In the genomic region with DNA sequence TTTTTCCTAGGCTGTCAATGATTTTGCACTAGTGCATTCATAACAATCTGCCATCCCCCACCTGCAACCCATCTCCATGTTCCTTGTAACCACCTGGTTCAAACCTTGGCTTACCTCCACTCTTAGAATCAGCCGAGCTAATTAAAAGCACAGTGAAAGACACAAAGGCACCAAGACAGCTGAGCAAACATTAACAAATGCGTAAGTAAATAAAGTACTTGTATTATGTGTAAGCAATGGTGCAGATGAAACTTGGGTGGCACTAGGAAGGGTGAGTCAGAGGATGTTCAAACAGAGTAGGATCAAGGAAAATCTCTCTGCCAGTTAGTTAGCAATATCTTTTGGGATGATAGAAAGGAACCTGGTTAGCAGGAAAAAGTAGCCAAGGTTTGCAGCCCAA, we compare ENCODE assay signal across 1 cellular context.
A peak's percentile ranks its signal among the peaks of the same experiment; 100 is the strongest.
TF ChIP-seq lines count a peak whose summit lies in the region.

No MANE protein-coding gene starts in this region.

TF ChIP-seq in HepG2, 621 proteins besides CTCF, POLR2A, EP300 and RAD21 (continued from another document and continues in another):
- TF ChIP-seq, protein P1, sequence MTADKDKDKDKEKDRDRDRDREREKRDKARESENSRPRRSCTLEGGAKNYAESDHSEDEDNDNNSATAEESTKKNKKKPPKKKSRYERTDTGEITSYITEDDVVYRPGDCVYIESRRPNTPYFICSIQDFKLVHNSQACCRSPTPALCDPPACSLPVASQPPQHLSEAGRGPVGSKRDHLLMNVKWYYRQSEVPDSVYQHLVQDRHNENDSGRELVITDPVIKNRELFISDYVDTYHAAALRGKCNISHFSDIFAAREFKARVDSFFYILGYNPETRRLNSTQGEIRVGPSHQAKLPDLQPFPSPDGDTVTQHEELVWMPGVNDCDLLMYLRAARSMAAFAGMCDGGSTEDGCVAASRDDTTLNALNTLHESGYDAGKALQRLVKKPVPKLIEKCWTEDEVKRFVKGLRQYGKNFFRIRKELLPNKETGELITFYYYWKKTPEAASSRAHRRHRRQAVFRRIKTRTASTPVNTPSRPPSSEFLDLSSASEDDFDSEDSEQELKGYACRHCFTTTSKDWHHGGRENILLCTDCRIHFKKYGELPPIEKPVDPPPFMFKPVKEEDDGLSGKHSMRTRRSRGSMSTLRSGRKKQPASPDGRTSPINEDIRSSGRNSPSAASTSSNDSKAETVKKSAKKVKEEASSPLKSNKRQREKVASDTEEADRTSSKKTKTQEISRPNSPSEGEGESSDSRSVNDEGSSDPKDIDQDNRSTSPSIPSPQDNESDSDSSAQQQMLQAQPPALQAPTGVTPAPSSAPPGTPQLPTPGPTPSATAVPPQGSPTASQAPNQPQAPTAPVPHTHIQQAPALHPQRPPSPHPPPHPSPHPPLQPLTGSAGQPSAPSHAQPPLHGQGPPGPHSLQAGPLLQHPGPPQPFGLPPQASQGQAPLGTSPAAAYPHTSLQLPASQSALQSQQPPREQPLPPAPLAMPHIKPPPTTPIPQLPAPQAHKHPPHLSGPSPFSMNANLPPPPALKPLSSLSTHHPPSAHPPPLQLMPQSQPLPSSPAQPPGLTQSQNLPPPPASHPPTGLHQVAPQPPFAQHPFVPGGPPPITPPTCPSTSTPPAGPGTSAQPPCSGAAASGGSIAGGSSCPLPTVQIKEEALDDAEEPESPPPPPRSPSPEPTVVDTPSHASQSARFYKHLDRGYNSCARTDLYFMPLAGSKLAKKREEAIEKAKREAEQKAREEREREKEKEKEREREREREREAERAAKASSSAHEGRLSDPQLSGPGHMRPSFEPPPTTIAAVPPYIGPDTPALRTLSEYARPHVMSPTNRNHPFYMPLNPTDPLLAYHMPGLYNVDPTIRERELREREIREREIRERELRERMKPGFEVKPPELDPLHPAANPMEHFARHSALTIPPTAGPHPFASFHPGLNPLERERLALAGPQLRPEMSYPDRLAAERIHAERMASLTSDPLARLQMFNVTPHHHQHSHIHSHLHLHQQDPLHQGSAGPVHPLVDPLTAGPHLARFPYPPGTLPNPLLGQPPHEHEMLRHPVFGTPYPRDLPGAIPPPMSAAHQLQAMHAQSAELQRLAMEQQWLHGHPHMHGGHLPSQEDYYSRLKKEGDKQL (CRISPR knock-in tag; IDR thresholded peaks at IDR 0.05; ENCODE audit: low read depth), result peak; percentile 81; the same call in 1 of the 2 replicates
- TF ChIP-seq ZBTB3 (CRISPR knock-in tag; IDR thresholded peaks at IDR 0.05; ENCODE audit: borderline replicate concordance, low read depth) (no peak), ZC3H13 (CRISPR knock-in tag; IDR thresholded peaks at IDR 0.05) (no peak), NFE2 (CRISPR knock-in tag; IDR thresholded peaks at IDR 0.05) (no peak), ZNF652 (CRISPR knock-in tag; IDR thresholded peaks at IDR 0.05; ENCODE audit: borderline replicate concordance, low read depth) (peak; percentile 25; the same call in 1 of the 2 replicates), NFYB (CRISPR knock-in tag; IDR thresholded peaks at IDR 0.05) (no peak), BCL6 (CRISPR knock-in tag; IDR thresholded peaks at IDR 0.05) (peak; percentile 65), RARG (CRISPR knock-in tag; IDR thresholded peaks at IDR 0.05; ENCODE audit: low read depth) (no peak), HES4 (CRISPR knock-in tag; IDR thresholded peaks at IDR 0.05; ENCODE audit: borderline replicate concordance) (no peak), RFX5 (IDR thresholded peaks at IDR 0.05; ENCODE audit: low read depth, low read length) (no peak), TGIF2 (CRISPR knock-in tag; IDR thresholded peaks at IDR 0.05) (no peak), GABPB1 (CRISPR knock-in tag; IDR thresholded peaks at IDR 0.05) (no peak; the same call in 1 of the 2 replicates), ZNF329 (CRISPR knock-in tag; IDR thresholded peaks at IDR 0.05; ENCODE audit: low read depth) (no peak), ZNF484 (CRISPR knock-in tag; IDR thresholded peaks at IDR 0.05; ENCODE audit: borderline replicate concordance, low read depth) (no peak), TBP (CRISPR knock-in tag; IDR thresholded peaks at IDR 0.05) (no peak), ZNF713 (CRISPR knock-in tag; IDR thresholded peaks at IDR 0.05) (no peak), ZNF557 (CRISPR knock-in tag; IDR thresholded peaks at IDR 0.05) (no peak), ISX (CRISPR knock-in tag; conservative IDR thresholded peaks at IDR 0.05) (no peak), TARDBP (CRISPR knock-in tag; IDR thresholded peaks at IDR 0.05) (no peak), HMG20A (CRISPR knock-in tag; IDR thresholded peaks at IDR 0.05; ENCODE audit: borderline replicate concordance) (peak; percentile 87; the same call in 1 of the 2 replicates), ZNF10 (CRISPR knock-in tag; IDR thresholded peaks at IDR 0.05; ENCODE audit: borderline replicate concordance, low read depth) (no peak), ZFP41 (CRISPR knock-in tag; IDR thresholded peaks at IDR 0.05; ENCODE audit: borderline replicate concordance) (no peak), KDM6A (CRISPR knock-in tag; IDR thresholded peaks at IDR 0.05; ENCODE audit: low read depth) (peak; percentile 66; the same call in 1 of the 2 replicates), ZNF263 (CRISPR knock-in tag; IDR thresholded peaks at IDR 0.05) (no peak), ETV5 (CRISPR knock-in tag; IDR thresholded peaks at IDR 0.05; ENCODE audit: borderline replicate concordance) (peak; percentile 57; the same call in 1 of the 2 replicates), NFKBIZ (CRISPR knock-in tag; IDR thresholded peaks at IDR 0.05) (0 out of 2 replicates have a peak, but pooled peaks have one; percentile 37), AGO1 (IDR thresholded peaks at IDR 0.05; ENCODE audit: low read depth, low read length, poor library complexity, severe bottlenecking) (no peak), IRF2 (CRISPR knock-in tag; IDR thresholded peaks at IDR 0.05) (peak; percentile 61; the same call in 1 of the 2 replicates)
- TF ChIP-seq, protein P2, sequence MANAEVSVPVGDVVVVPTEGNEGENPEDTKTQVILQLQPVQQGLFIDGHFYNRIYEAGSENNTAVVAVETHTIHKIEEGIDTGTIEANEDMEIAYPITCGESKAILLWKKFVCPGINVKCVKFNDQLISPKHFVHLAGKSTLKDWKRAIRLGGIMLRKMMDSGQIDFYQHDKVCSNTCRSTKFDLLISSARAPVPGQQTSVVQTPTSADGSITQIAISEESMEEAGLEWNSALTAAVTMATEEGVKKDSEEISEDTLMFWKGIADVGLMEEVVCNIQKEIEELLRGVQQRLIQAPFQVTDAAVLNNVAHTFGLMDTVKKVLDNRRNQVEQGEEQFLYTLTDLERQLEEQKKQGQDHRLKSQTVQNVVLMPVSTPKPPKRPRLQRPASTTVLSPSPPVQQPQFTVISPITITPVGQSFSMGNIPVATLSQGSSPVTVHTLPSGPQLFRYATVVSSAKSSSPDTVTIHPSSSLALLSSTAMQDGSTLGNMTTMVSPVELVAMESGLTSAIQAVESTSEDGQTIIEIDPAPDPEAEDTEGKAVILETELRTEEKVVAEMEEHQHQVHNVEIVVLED (CRISPR knock-in tag; IDR thresholded peaks at IDR 0.05; ENCODE audit: borderline replicate concordance), result 0 out of 2 replicates have a peak, but pooled peaks have one; percentile 56
- TF ChIP-seq, protein P3, sequence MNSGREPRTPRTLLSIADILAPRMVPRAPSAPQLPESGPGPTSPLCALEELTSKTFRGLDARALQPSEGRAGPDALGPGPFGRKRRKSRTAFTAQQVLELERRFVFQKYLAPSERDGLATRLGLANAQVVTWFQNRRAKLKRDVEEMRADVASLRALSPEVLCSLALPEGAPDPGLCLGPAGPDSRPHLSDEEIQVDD (CRISPR knock-in tag; IDR thresholded peaks at IDR 0.05; ENCODE audit: borderline replicate concordance), result no peak
- TF ChIP-seq, protein P4, sequence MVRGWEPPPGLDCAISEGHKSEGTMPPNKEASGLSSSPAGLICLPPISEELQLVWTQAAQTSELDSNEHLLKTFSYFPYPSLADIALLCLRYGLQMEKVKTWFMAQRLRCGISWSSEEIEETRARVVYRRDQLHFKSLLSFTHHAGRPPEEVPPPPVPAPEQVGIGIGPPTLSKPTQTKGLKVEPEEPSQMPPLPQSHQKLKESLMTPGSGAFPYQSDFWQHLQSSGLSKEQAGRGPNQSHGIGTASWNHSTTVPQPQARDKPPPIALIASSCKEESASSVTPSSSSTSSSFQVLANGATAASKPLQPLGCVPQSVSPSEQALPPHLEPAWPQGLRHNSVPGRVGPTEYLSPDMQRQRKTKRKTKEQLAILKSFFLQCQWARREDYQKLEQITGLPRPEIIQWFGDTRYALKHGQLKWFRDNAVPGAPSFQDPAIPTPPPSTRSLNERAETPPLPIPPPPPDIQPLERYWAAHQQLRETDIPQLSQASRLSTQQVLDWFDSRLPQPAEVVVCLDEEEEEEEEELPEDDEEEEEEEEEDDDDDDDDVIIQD (CRISPR knock-in tag; IDR thresholded peaks at IDR 0.05; ENCODE audit: low read depth), result peak; percentile 49; the same call in 1 of the 2 replicates
- TF ChIP-seq, protein P5, sequence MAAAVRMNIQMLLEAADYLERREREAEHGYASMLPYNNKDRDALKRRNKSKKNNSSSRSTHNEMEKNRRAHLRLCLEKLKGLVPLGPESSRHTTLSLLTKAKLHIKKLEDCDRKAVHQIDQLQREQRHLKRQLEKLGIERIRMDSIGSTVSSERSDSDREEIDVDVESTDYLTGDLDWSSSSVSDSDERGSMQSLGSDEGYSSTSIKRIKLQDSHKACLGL (CRISPR knock-in tag; IDR thresholded peaks at IDR 0.05), result no peak
- TF ChIP-seq, protein P6, sequence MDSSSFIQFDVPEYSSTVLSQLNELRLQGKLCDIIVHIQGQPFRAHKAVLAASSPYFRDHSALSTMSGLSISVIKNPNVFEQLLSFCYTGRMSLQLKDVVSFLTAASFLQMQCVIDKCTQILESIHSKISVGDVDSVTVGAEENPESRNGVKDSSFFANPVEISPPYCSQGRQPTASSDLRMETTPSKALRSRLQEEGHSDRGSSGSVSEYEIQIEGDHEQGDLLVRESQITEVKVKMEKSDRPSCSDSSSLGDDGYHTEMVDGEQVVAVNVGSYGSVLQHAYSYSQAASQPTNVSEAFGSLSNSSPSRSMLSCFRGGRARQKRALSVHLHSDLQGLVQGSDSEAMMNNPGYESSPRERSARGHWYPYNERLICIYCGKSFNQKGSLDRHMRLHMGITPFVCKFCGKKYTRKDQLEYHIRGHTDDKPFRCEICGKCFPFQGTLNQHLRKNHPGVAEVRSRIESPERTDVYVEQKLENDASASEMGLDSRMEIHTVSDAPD (CRISPR knock-in tag; IDR thresholded peaks at IDR 0.05), result no peak
- TF ChIP-seq, protein P7, sequence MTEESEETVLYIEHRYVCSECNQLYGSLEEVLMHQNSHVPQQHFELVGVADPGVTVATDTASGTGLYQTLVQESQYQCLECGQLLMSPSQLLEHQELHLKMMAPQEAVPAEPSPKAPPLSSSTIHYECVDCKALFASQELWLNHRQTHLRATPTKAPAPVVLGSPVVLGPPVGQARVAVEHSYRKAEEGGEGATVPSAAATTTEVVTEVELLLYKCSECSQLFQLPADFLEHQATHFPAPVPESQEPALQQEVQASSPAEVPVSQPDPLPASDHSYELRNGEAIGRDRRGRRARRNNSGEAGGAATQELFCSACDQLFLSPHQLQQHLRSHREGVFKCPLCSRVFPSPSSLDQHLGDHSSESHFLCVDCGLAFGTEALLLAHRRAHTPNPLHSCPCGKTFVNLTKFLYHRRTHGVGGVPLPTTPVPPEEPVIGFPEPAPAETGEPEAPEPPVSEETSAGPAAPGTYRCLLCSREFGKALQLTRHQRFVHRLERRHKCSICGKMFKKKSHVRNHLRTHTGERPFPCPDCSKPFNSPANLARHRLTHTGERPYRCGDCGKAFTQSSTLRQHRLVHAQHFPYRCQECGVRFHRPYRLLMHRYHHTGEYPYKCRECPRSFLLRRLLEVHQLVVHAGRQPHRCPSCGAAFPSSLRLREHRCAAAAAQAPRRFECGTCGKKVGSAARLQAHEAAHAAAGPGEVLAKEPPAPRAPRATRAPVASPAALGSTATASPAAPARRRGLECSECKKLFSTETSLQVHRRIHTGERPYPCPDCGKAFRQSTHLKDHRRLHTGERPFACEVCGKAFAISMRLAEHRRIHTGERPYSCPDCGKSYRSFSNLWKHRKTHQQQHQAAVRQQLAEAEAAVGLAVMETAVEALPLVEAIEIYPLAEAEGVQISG (CRISPR knock-in tag; IDR thresholded peaks at IDR 0.05), result no peak
- TF ChIP-seq, protein P8, sequence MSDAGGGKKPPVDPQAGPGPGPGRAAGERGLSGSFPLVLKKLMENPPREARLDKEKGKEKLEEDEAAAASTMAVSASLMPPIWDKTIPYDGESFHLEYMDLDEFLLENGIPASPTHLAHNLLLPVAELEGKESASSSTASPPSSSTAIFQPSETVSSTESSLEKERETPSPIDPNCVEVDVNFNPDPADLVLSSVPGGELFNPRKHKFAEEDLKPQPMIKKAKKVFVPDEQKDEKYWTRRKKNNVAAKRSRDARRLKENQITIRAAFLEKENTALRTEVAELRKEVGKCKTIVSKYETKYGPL (CRISPR knock-in tag; IDR thresholded peaks at IDR 0.05), result no peak
- TF ChIP-seq, protein P9, sequence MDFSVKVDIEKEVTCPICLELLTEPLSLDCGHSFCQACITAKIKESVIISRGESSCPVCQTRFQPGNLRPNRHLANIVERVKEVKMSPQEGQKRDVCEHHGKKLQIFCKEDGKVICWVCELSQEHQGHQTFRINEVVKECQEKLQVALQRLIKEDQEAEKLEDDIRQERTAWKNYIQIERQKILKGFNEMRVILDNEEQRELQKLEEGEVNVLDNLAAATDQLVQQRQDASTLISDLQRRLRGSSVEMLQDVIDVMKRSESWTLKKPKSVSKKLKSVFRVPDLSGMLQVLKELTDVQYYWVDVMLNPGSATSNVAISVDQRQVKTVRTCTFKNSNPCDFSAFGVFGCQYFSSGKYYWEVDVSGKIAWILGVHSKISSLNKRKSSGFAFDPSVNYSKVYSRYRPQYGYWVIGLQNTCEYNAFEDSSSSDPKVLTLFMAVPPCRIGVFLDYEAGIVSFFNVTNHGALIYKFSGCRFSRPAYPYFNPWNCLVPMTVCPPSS (IDR thresholded peaks at IDR 0.05), result no peak
- TF ChIP-seq, protein P10, sequence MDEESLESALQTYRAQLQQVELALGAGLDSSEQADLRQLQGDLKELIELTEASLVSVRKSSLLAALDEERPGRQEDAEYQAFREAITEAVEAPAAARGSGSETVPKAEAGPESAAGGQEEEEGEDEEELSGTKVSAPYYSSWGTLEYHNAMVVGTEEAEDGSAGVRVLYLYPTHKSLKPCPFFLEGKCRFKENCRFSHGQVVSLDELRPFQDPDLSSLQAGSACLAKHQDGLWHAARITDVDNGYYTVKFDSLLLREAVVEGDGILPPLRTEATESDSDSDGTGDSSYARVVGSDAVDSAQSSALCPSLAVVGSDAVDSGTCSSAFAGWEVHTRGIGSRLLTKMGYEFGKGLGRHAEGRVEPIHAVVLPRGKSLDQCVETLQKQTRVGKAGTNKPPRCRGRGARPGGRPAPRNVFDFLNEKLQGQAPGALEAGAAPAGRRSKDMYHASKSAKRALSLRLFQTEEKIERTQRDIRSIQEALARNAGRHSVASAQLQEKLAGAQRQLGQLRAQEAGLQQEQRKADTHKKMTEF (CRISPR knock-in tag; IDR thresholded peaks at IDR 0.05), result peak; percentile 79
- TF ChIP-seq, protein P11, sequence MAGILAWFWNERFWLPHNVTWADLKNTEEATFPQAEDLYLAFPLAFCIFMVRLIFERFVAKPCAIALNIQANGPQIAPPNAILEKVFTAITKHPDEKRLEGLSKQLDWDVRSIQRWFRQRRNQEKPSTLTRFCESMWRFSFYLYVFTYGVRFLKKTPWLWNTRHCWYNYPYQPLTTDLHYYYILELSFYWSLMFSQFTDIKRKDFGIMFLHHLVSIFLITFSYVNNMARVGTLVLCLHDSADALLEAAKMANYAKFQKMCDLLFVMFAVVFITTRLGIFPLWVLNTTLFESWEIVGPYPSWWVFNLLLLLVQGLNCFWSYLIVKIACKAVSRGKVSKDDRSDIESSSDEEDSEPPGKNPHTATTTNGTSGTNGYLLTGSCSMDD (CRISPR knock-in tag; IDR thresholded peaks at IDR 0.05), result no peak
